ENCODE assay signal across 8 cellular contexts in the genomic region with DNA sequence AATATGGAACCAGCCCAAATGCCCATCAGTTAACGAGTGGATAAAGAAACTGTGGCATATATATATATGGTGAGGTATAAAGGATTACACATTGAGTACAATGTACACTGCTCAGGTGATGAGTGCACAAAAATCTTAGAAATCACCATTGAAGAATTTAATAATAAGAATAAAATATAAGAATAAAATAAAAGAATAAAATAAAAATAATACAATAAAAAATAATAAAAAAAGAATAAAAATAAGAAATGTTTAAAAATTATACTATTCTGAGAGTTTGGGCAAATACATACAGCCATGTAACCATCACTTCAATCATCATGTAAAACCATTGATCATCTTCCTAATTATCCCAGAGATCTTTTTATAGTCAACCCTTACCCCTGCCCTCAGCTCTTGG.
"Had no signal": no experiment of that assay in that cellular context is flagged by ENCODE, and none has a peak within 500 bp of the region (broad histone marks: within the 10 kb centered on the region; RNA-seq: fewer than 3 reads in every experiment).

No MANE protein-coding gene starts in this region.

- FAIRE-seq: H1, H54, HTR-8/SVneo, K562 had no signal

- ATAC-seq: GM23338, K562 had no signal

- H3K4me3 ChIP-seq: GM23338, K562 had no signal

- DNase-seq: H9, HCEC 1CT, IMR-90 had no signal
